Comparison of ENCODE assay signal across 15 cellular contexts in genomic region chr5:53006920-53007890, GRCh38. TPM values are rescaled to one million over a fixed set of nuclear protein-coding genes. Genes with fewer than 3 reads are reported as not detected.
DNase-seq lines count a peak whose midpoint lies in the region; ATAC-seq and TF ChIP-seq lines count a peak whose summit lies in the region.
"Had no signal": no experiment of that assay in that cellular context is flagged by ENCODE, and none has a peak within 500 bp of the region (broad histone marks: within the 10 kb centered on the region; RNA-seq: fewer than 3 reads in every experiment).

No MANE protein-coding gene starts in this region.

- peak overlapping the region; percentile 50 for H2BK20ac ChIP-seq in IMR-90 (ENCODE audit: low read depth, low read length)

- BruUV-seq in IMR-90 (replicated peaks; lab: Mats Ljungman, UMichigan): no TSS peak

- no peak for TF ChIP-seq EP300 in tibial nerve (IDR thresholded peaks at IDR 0.05)

- peak overlapping the region; percentile 88 for H2BK5ac ChIP-seq in IMR-90 (ENCODE audit: low read depth, low read length, poor library complexity, severe bottlenecking)

- no peak overlapping the region for H2AK9ac ChIP-seq in IMR-90 (replicated peaks; ENCODE audit: low read depth, low read length, poor library complexity)

- H2AFZ ChIP-seq in IMR-90 (replicated peaks; ENCODE audit: low read length, poor library complexity): no peak overlapping the region
- H2AFZ ChIP-seq in fibroblast of lung (ENCODE audit: low read length): peak overlapping the region; percentile 7

- peaks cover 27% of the 10 kb centered on the region for H3K4me1 Mint-ChIP-seq in CD8-positive, alpha-beta T cell (ENCODE audit: low read depth)
- peaks cover 72% of the 10 kb centered on the region for H3K4me1 Mint-ChIP-seq in activated T-helper 2 cell treated with anti-CD3 and anti-CD28 coated beads, Interferon-gamma antibody, Interleukin-2, Interleukin-4, amounts not matched to agents 10 μg/mL and 5 μg/mL and 100 μg/mL, durations not matched to agents 14 hours and 24 hours and 36 hours (ENCODE audit: low read depth)
- H3K4me1 Mint-ChIP-seq: nephron progenitor cell had no signal

- H3K79me2 ChIP-seq in fibroblast of lung (ENCODE audit: control insufficient read depth, insufficient read depth, low read length): peaks cover 23% of the 10 kb centered on the region

- dilution Hi-C loops in IMR-90 (cut with HindIII; ENCODE audit: low sequenced_read_pairs, unreplicated experiment): no loop called here

- H4K8ac ChIP-seq in IMR-90 (ENCODE audit: low read depth in 2 of 2, low read length in 2 of 2): peak overlapping the region in 1 of 2 experiments; percentile 61; a peak in 3 of 4 replicates

- peak overlapping the region; percentile 62; the same call in 1 of the 2 replicates for H4K5ac ChIP-seq in IMR-90 (ENCODE audit: low read depth, low read length)

- H3K56ac ChIP-seq in IMR-90 (ENCODE audit: extremely low read depth, insufficient read depth, low read length): no peak overlapping the region

- no peaks in the 10 kb centered on the region for H3K9me3 Mint-ChIP-seq in CD8-positive, alpha-beta T cell
- H3K9me3 Mint-ChIP-seq in activated T-helper 2 cell treated with anti-CD3 and anti-CD28 coated beads, Interferon-gamma antibody, Interleukin-2, Interleukin-4, amounts not matched to agents 10 μg/mL and 5 μg/mL and 100 μg/mL, durations not matched to agents 14 hours and 24 hours and 36 hours: no peaks in the 10 kb centered on the region
- H3K9me3 Mint-ChIP-seq: nephron progenitor cell had no signal

- no peak overlapping the region for H2AK5ac ChIP-seq in IMR-90 (ENCODE audit: low read depth, low read length)

- peak overlapping the region; percentile 81 for H2BK120ac ChIP-seq in IMR-90 (ENCODE audit: low read depth, low read length)

- CTCF ChIA-PET in CD8-positive, alpha-beta T cell (lab: Charles Lee): no interaction called here
- CTCF ChIA-PET in IMR-90 (lab: Yijun Ruan, JAX): interaction anchor here (0.6 to 1.1 kb wide), 2 partner anchors 28 to 35 kb away, joined by 4 read pairs; no protein-coding TSS in a partner anchor

- H4K91ac ChIP-seq in IMR-90 (ENCODE audit: insufficient read depth, low read depth, low read length): peak overlapping the region; percentile 50

- POLR2A ChIA-PET in CD8-positive, alpha-beta T cell (lab: Charles Lee): no interaction called here
- POLR2A ChIA-PET in IMR-90 (lab: Charles Lee; ENCODE audit: unreplicated experiment): no interaction called here

- peak overlapping the region; percentile 86; the same call in 1 of the 2 replicates for H3K18ac ChIP-seq in IMR-90 (ENCODE audit: low read depth, low read length)

- WGBS in IMR-90 (ENCODE audit: extremely low coverage in 2 of 2, insufficient read length in 1 of 2), 2 experiments: no CpG with 5 or more reads among the region's 4 CpGs
- 44 to 49% methylated on average over 4 of the region's 4 CpGs for WGBS in tibial nerve, 2 donors

- no peak overlapping the region for H3K9ac ChIP-seq in IMR-90 (ENCODE audit: low read depth, low read length)
- no peak overlapping the region for H3K9ac ChIP-seq in fibroblast of lung (ENCODE audit: insufficient read depth, low read length)

- no peak for DNase-seq in CD8-positive, alpha-beta T cell
- DNase-seq in IMR-90: no peak
- no peak for DNase-seq in activated T-helper 2 cell treated with anti-CD3 and anti-CD28 coated beads, Interferon-gamma antibody, Interleukin-2, Interleukin-4, amounts not matched to agents 10 μg/mL and 5 μg/mL and 100 μg/mL, durations not matched to agents 14 hours and 24 hours and 36 hours (ENCODE audit: low spot score)
- DNase-seq in fibroblast of lung (ENCODE audit: low read depth in 2 of 2): no peak
- no peak for DNase-seq in activated effector memory CD4-positive, alpha-beta T cell treated with anti-CD3 and anti-CD28 coated beads, Interleukin-2, amount 50 U/mL, for 16 hours
- no peak for DNase-seq in HuH-7.5 (ENCODE audit: low spot score)
- no peak for DNase-seq in tibial nerve (ENCODE audit: low spot score in 2 of 2)
- DNase-seq: amygdala; CD4-positive, CD25-positive, alpha-beta regulatory T cell; lower lobe of right lung; NCI-H2171; nephron progenitor cell; SIG-M5; thyroid gland had no signal

- H3K27me3 ChIP-seq in CD8-positive, alpha-beta T cell (ENCODE audit: insufficient read depth, low read length): no peaks in the 10 kb centered on the region
- H3K27me3 ChIP-seq in IMR-90 (ENCODE audit: control insufficient read depth, insufficient read depth, low read length) (no peaks in the 10 kb centered on the region), fibroblast of lung (ENCODE audit: control insufficient read depth, insufficient read depth, low read length) (no peaks in the 10 kb centered on the region), tibial nerve (no peaks in the 10 kb centered on the region)
- H3K27me3 ChIP-seq: thyroid gland had no signal

- H3K9me1 ChIP-seq in IMR-90 (ENCODE audit: insufficient read depth, low read length): peaks cover 18% of the 10 kb centered on the region; the same call in 1 of the 2 replicates

- peak overlapping the region; percentile 7 for H3K4me3 Mint-ChIP-seq in CD8-positive, alpha-beta T cell
- H3K4me3 Mint-ChIP-seq in activated T-helper 2 cell treated with anti-CD3 and anti-CD28 coated beads, Interferon-gamma antibody, Interleukin-2, Interleukin-4, amounts not matched to agents 10 μg/mL and 5 μg/mL and 100 μg/mL, durations not matched to agents 14 hours and 24 hours and 36 hours (ENCODE audit: low read depth): no peak overlapping the region
- H3K4me3 Mint-ChIP-seq: CD4-positive, CD25-positive, alpha-beta regulatory T cell; nephron progenitor cell had no signal

- intact Hi-C loops in CD8-positive, alpha-beta T cell (cut with DNase I, micrococcal nuclease): no loop called here
- intact Hi-C loops in IMR-90 (cut with micrococcal nuclease): no loop called here
- intact Hi-C loops in activated T-helper 2 cell treated with anti-CD3 and anti-CD28 coated beads, Interferon-gamma antibody, Interleukin-2, Interleukin-4, amounts not matched to agents 10 μg/mL and 5 μg/mL and 100 μg/mL, durations not matched to agents 14 hours and 24 hours and 36 hours (cut with micrococcal nuclease): loop anchor here (5.0 kb wide), 2 partner anchors 60 to 265 kb away; no protein-coding TSS in a partner anchor

- ATAC-seq in CD8-positive, alpha-beta T cell: no peak
- ATAC-seq in IMR-90 (ENCODE audit: low read depth): no peak
- ATAC-seq: lower lobe of right lung had no signal

- no peak for TF ChIP-seq POLR2A in IMR-90 (IDR thresholded peaks at IDR 0.05; ENCODE audit: low read depth, low read length)
- no peak for TF ChIP-seq POLR2A in tibial nerve (IDR thresholded peaks at IDR 0.05)

- no peak overlapping the region for H3K4me3 ChIP-seq in CD8-positive, alpha-beta T cell (ENCODE audit: low read depth, low read length)
- H3K4me3 ChIP-seq in IMR-90 (ENCODE audit: insufficient read depth, low read depth, low read length) (no peak overlapping the region), fibroblast of lung (replicated peaks in 1 of 4; ENCODE audit: control extremely low read depth in 1 of 4, insufficient read depth in 1 of 4, low read depth in 3 of 4, low read length in 4 of 4) (peak overlapping the region in 2 of 4 experiments; percentile 11 to 14), tibial nerve (no peak overlapping the region)
- H3K4me3 ChIP-seq: coronary artery, lower lobe of right lung, thyroid gland had no signal

- no peak for TF ChIP-seq CTCF in CD8-positive, alpha-beta T cell (IDR thresholded peaks at IDR 0.05)
- TF ChIP-seq CTCF in IMR-90 (conservative IDR thresholded peaks at IDR 0.05; ENCODE audit: low read depth, low read length) (no peak), fibroblast of lung (conservative IDR thresholded peaks at IDR 0.05 in 1 of 2, IDR thresholded peaks at IDR 0.05 in 1 of 2; ENCODE audit: low read depth in 1 of 2, low read length in 2 of 2) (no peak), tibial nerve (IDR thresholded peaks at IDR 0.05) (no peak)

- H3K4me2 ChIP-seq in IMR-90 (ENCODE audit: low read depth, low read length): peak overlapping the region; percentile 67
- H3K4me2 ChIP-seq in fibroblast of lung (ENCODE audit: extremely low read depth, insufficient read depth, low read length): peak overlapping the region; percentile 69

- H3K36me3 ChIP-seq in CD8-positive, alpha-beta T cell (ENCODE audit: insufficient read depth, low read length): no peaks in the 10 kb centered on the region
- H3K36me3 ChIP-seq in IMR-90 (ENCODE audit: control insufficient read depth, insufficient read depth, low read length) (peaks cover 3% of the 10 kb centered on the region; the same call in 1 of the 2 replicates), fibroblast of lung (ENCODE audit: control insufficient read depth, insufficient read depth, low read length) (no peaks in the 10 kb centered on the region), tibial nerve (no peaks in the 10 kb centered on the region)
- H3K36me3 ChIP-seq: lower lobe of right lung, thyroid gland had no signal

- no peak overlapping the region for H3K27ac Mint-ChIP-seq in CD8-positive, alpha-beta T cell
- H3K27ac Mint-ChIP-seq in activated T-helper 2 cell treated with anti-CD3 and anti-CD28 coated beads, Interferon-gamma antibody, Interleukin-2, Interleukin-4, amounts not matched to agents 10 μg/mL and 5 μg/mL and 100 μg/mL, durations not matched to agents 14 hours and 24 hours and 36 hours: peak overlapping the region; percentile 25
- H3K27ac Mint-ChIP-seq: CD4-positive, CD25-positive, alpha-beta regulatory T cell; nephron progenitor cell had no signal

- peaks cover 19 to 72% of the 10 kb centered on the region in 2 experiments for H3K79me1 ChIP-seq in IMR-90 (ENCODE audit: low read depth in 1 of 2, low read length in 2 of 2)

- in situ Hi-C loops in IMR-90 (cut with MboI; ENCODE audit: low sequenced_read_pairs): no loop called here

- H2BK15ac ChIP-seq in IMR-90 (ENCODE audit: low read depth, low read length): no peak overlapping the region

- H3K27ac ChIP-seq in CD8-positive, alpha-beta T cell (ENCODE audit: low read depth, low read length): no peak overlapping the region
- H3K27ac ChIP-seq in IMR-90 (ENCODE audit: insufficient read depth, low read length): peak overlapping the region; percentile 46; the same call in 1 of the 2 replicates
- peak overlapping the region; percentile 19 for H3K27ac ChIP-seq in fibroblast of lung (ENCODE audit: insufficient read depth, low read length)
- peak overlapping the region in 1 of 4 donors; percentile 21 for H3K27ac ChIP-seq in tibial nerve
- H3K27ac ChIP-seq: coronary artery, lower lobe of right lung, thyroid gland had no signal

- peak overlapping the region; percentile 36; the same call in 1 of the 2 replicates for H3K23ac ChIP-seq in IMR-90 (ENCODE audit: low read depth, low read length)

- H3K4ac ChIP-seq in IMR-90 (ENCODE audit: low read depth, low read length): peak overlapping the region; percentile 57

- H3K9me3 ChIP-seq in CD8-positive, alpha-beta T cell (ENCODE audit: low read length): no peaks in the 10 kb centered on the region
- H3K9me3 ChIP-seq in IMR-90 (ENCODE audit: control insufficient read depth, insufficient read depth, low read length) (no peaks in the 10 kb centered on the region), fibroblast of lung (ENCODE audit: control insufficient read depth, insufficient read depth, low read depth, low read length) (no peaks in the 10 kb centered on the region), tibial nerve (no peaks in the 10 kb centered on the region)
- H3K9me3 ChIP-seq: lower lobe of right lung, thyroid gland had no signal

- no peaks in the 10 kb centered on the region for H3K36me3 Mint-ChIP-seq in CD8-positive, alpha-beta T cell
- H3K36me3 Mint-ChIP-seq in activated T-helper 2 cell treated with anti-CD3 and anti-CD28 coated beads, Interferon-gamma antibody, Interleukin-2, Interleukin-4, amounts not matched to agents 10 μg/mL and 5 μg/mL and 100 μg/mL, durations not matched to agents 14 hours and 24 hours and 36 hours (ENCODE audit: low read depth): peaks cover 19% of the 10 kb centered on the region
- H3K36me3 Mint-ChIP-seq: CD4-positive, CD25-positive, alpha-beta regulatory T cell had no signal

- no peaks in the 10 kb centered on the region for H4K20me1 ChIP-seq in IMR-90 (ENCODE audit: insufficient read depth, low read length)
- no peaks in the 10 kb centered on the region for H4K20me1 ChIP-seq in fibroblast of lung (ENCODE audit: control insufficient read depth, extremely low read depth, insufficient read depth, low read length)

- peak overlapping the region; percentile 61; the same call in 1 of the 2 replicates for H3K14ac ChIP-seq in IMR-90 (replicated peaks; ENCODE audit: low read depth, low read length)

- peaks cover 6% of the 10 kb centered on the region for H3K4me1 ChIP-seq in CD8-positive, alpha-beta T cell (ENCODE audit: insufficient read depth, low read length)
- H3K4me1 ChIP-seq in IMR-90 (ENCODE audit: control insufficient read depth, insufficient read depth, low read length) (peaks cover 31% of the 10 kb centered on the region), fibroblast of lung (ENCODE audit: control insufficient read depth, extremely low read depth, insufficient read depth, low read length) (peaks cover 17% of the 10 kb centered on the region), tibial nerve (peaks cover 0 to 11% (median 3%) of the 10 kb centered on the region in 4 donors)
- H3K4me1 ChIP-seq: thyroid gland had no signal

- no peak for TF ChIP-seq RAD21 in IMR-90 (IDR thresholded peaks at IDR 0.05; ENCODE audit: low read length)

- no peaks in the 10 kb centered on the region for H3K27me3 Mint-ChIP-seq in CD8-positive, alpha-beta T cell (ENCODE audit: low read depth)
- peaks cover 17% of the 10 kb centered on the region for H3K27me3 Mint-ChIP-seq in activated T-helper 2 cell treated with anti-CD3 and anti-CD28 coated beads, Interferon-gamma antibody, Interleukin-2, Interleukin-4, amounts not matched to agents 10 μg/mL and 5 μg/mL and 100 μg/mL, durations not matched to agents 14 hours and 24 hours and 36 hours (ENCODE audit: low read depth)
- H3K27me3 Mint-ChIP-seq: CD4-positive, CD25-positive, alpha-beta regulatory T cell had no signal

RNA-seq across cellular contexts. Expression of gene ITGA2, which starts 18.1 kb away (rescaled TPM):
- not detected for total RNA-seq in CD8-positive, alpha-beta T cell
- total RNA-seq in IMR-90 (2012; rRNA removed): 83.6 and 93.4 TPM in 2 replicates
- 20.4 and 23.3 TPM in 2 replicates for polyA plus RNA-seq in IMR-90 (2012; rRNA removed)
- 3.8 and 6.3 TPM in 2 replicates for polyA plus RNA-seq in IMR-90 (2012; cell fraction: cytosol; rRNA removed)
- 2.9 and 17.7 TPM in 2 replicates for polyA plus RNA-seq in IMR-90 (2012; cell fraction: nucleus; rRNA removed; ENCODE audit: low replicate concordance)
- 1.4 and 1.5 TPM in 2 replicates for total RNA-seq in activated T-helper 2 cell treated with anti-CD3 and anti-CD28 coated beads, Interferon-gamma antibody, Interleukin-2, Interleukin-4, amounts not matched to agents 10 μg/mL and 5 μg/mL and 100 μg/mL, durations not matched to agents 14 hours and 24 hours and 36 hours
- 50.1 and 75.5 TPM in 2 replicates for total RNA-seq in fibroblast of lung
- 9.4 and 32.9 TPM in 2 replicates for polyA plus RNA-seq in fibroblast of lung
- 6.2 and 20.8 TPM in 2 replicates for polyA plus RNA-seq in fibroblast of lung (2012)
- polyA minus RNA-seq in fibroblast of lung (ENCODE audit: low replicate concordance): 15.9 and 34.7 TPM in 2 replicates
- total RNA-seq in tibial nerve: 1 to 10 TPM; 3.7 to 6.1 (median 5.4) TPM
